In the genomic region with DNA sequence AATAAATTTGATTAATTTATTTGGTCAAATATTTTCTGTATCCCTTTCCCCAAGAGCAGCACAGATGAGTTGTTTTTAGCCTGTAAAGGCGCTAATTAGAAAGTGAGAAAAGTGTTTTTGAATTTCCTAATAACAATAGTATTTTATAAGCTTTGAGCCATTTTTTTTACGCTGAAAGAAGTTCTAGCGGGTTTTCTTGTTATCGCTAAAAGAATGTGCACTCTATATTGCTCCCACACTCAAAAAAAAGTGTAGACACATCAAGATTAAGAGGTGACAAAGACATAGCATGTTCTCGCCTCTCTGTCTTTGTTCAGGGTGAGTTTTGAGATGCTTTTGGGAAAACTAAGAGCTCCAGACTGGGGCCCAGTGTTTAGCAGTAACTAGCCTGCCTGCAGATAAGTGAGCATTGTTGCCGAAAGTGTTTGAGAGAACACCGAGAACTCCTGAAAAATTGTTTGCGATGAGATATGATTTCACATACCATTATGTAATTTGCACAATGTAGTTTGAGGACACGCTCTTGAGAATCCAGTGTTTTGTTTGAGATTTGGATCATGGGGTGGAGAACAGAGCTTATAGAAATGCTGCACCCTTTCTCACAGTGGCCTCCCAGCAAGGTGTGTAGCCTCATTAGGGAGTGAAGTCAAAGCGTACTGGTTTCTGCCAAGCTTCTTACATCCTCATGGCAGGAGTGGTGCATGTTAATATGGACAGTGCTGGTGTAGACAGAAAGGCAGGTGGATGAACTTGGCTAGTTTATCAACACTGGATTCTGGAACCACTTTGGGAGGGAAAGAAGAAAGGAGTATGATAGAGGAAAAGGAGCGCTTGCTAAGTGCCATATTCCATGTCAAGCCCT, we compare ENCODE assay signal across 10 cellular contexts. TPM values are rescaled to one million over a fixed set of nuclear protein-coding genes. Genes with fewer than 3 reads are reported as not detected.
DNase-seq lines count a peak whose midpoint lies in the region; ATAC-seq, FAIRE-seq and TF ChIP-seq lines count a peak whose summit lies in the region.
"Had no signal": no experiment of that assay in that cellular context is flagged by ENCODE, and none has a peak within 500 bp of the region (broad histone marks: within the 10 kb centered on the region; RNA-seq: fewer than 3 reads in every experiment).

No MANE protein-coding gene starts in this region.

- H3K4me3 ChIP-seq in kidney (ENCODE audit: low read length in 2 of 2) (peak overlapping the region; percentile 53 to 78), stomach smooth muscle (ENCODE audit: low read length in 2 of 2) (peak overlapping the region; percentile 14 to 78)

- H3K4me1 ChIP-seq in kidney (ENCODE audit: control insufficient read depth in 1 of 2, insufficient read depth in 1 of 2, low read depth in 1 of 2, low read length in 2 of 2), result peaks cover 0 to 2% of the 10 kb centered on the region in 2 donors
- peaks cover 9% of the 10 kb centered on the region for H3K4me1 ChIP-seq in stomach smooth muscle (ENCODE audit: control insufficient read depth, insufficient read depth, low read length)

- no peak overlapping the region for H3K27ac ChIP-seq in kidney (ENCODE audit: low read depth in 2 of 2, low read length in 2 of 2)
- no peak overlapping the region for H3K27ac ChIP-seq in stomach smooth muscle (ENCODE audit: low read length)

- H3K36me3 ChIP-seq in kidney (ENCODE audit: control insufficient read depth in 1 of 2, insufficient read depth in 2 of 2, low read length in 2 of 2) (no peaks in the 10 kb centered on the region), stomach smooth muscle (ENCODE audit: control insufficient read depth in 2 of 2, insufficient read depth in 2 of 2, low read length in 2 of 2) (no peaks in the 10 kb centered on the region)

- intact Hi-C loops in activated CD4-positive, alpha-beta T cell treated with anti-CD3 and anti-CD28 coated beads for 36 hours (cut with DNase I, micrococcal nuclease), result loop anchor here (5.0 kb wide), 2 partner anchors 55 to 300 kb away; no protein-coding TSS in a partner anchor
- intact Hi-C loops in kidney (cut with DNase I), result no loop called here

- CTCF ChIA-PET in activated CD4-positive, alpha-beta T cell treated with anti-CD3 and anti-CD28 coated beads for 36 hours (lab: Charles Lee), result interaction anchor here (0.8 to 8.5 kb wide), 3 partner anchors 41 to 117 kb away, joined by 3 to 45 read pairs (median 3); no protein-coding TSS in a partner anchor

- peaks cover 14% of the 10 kb centered on the region for H3K4me1 Mint-ChIP-seq in activated CD4-positive, alpha-beta T cell treated with anti-CD3 and anti-CD28 coated beads for 36 hours
- peaks cover 18% of the 10 kb centered on the region for H3K4me1 Mint-ChIP-seq in activated naive CD8-positive, alpha-beta T cell treated with anti-CD3 and anti-CD28 coated beads for 36 hours

- H3K36me3 Mint-ChIP-seq in activated CD4-positive, alpha-beta T cell treated with anti-CD3 and anti-CD28 coated beads for 36 hours (ENCODE audit: low read depth), result no peaks in the 10 kb centered on the region
- H3K36me3 Mint-ChIP-seq in activated naive CD8-positive, alpha-beta T cell treated with anti-CD3 and anti-CD28 coated beads for 36 hours, result no peaks in the 10 kb centered on the region

- FAIRE-seq in kidney (lab: Jason Lieb, UNC), result no peak

- H3K27ac Mint-ChIP-seq in activated CD4-positive, alpha-beta T cell treated with anti-CD3 and anti-CD28 coated beads for 36 hours, result no peak overlapping the region
- H3K27ac Mint-ChIP-seq in activated naive CD8-positive, alpha-beta T cell treated with anti-CD3 and anti-CD28 coated beads for 36 hours, result no peak overlapping the region

- no peak for DNase-seq in activated CD4-positive, alpha-beta T cell treated with anti-CD3 and anti-CD28 coated beads for 36 hours
- DNase-seq in activated CD4-positive, alpha-beta T cell treated with anti-CD3 and anti-CD28 coated beads for 1 hour, result no peak
- no peak for DNase-seq in activated naive CD8-positive, alpha-beta T cell treated with anti-CD3 and anti-CD28 coated beads for 36 hours
- no peak for DNase-seq in kidney
- DNase-seq in NCI-H1105 treated with DMSO at 0.1 percent for 48 hours (lab: John Stamatoyannopoulos, UW), result no peak
- DNase-seq in HPDE6-E6E7 (ENCODE audit: extremely low spot score), result no peak
- DNase-seq: C1 segment of cervical spinal cord, hippocampal formation had no signal

- peaks cover 15 to 38% of the 10 kb centered on the region in 2 donors for H3K27me3 ChIP-seq in stomach smooth muscle (ENCODE audit: control insufficient read depth in 1 of 2, insufficient read depth in 2 of 2, low read length in 2 of 2)

- peak overlapping the region; percentile 22 to 55 for H3K9ac ChIP-seq in kidney (ENCODE audit: low read length in 2 of 2)
- H3K9ac ChIP-seq in stomach smooth muscle (ENCODE audit: low read length in 2 of 2), result no peak overlapping the region

- POLR2A ChIA-PET in activated CD4-positive, alpha-beta T cell treated with anti-CD3 and anti-CD28 coated beads for 36 hours (lab: Charles Lee), result no interaction called here

- ATAC-seq in activated CD4-positive, alpha-beta T cell treated with anti-CD3 and anti-CD28 coated beads for 36 hours, result no peak
- ATAC-seq in HG03565 (IDR thresholded peaks at IDR 0.05; ENCODE audit: unreplicated experiment), result no peak

- peak overlapping the region; percentile 75 for H3K4me3 Mint-ChIP-seq in activated CD4-positive, alpha-beta T cell treated with anti-CD3 and anti-CD28 coated beads for 36 hours
- peak overlapping the region; percentile 80 for H3K4me3 Mint-ChIP-seq in activated naive CD8-positive, alpha-beta T cell treated with anti-CD3 and anti-CD28 coated beads for 36 hours

- peaks cover 38% of the 10 kb centered on the region for H3K27me3 Mint-ChIP-seq in activated CD4-positive, alpha-beta T cell treated with anti-CD3 and anti-CD28 coated beads for 36 hours
- peaks cover 55% of the 10 kb centered on the region for H3K27me3 Mint-ChIP-seq in activated naive CD8-positive, alpha-beta T cell treated with anti-CD3 and anti-CD28 coated beads for 36 hours

- H3K9me3 Mint-ChIP-seq in activated CD4-positive, alpha-beta T cell treated with anti-CD3 and anti-CD28 coated beads for 36 hours (ENCODE audit: low read depth), result no peaks in the 10 kb centered on the region
- H3K9me3 Mint-ChIP-seq in activated naive CD8-positive, alpha-beta T cell treated with anti-CD3 and anti-CD28 coated beads for 36 hours, result no peaks in the 10 kb centered on the region

- H3K9me3 ChIP-seq in kidney (ENCODE audit: control insufficient read depth in 1 of 2, low read length in 2 of 2) (no peaks in the 10 kb centered on the region), stomach smooth muscle (ENCODE audit: control insufficient read depth in 2 of 2, low read length in 2 of 2) (no peaks in the 10 kb centered on the region)

- no peak for TF ChIP-seq CTCF in kidney (IDR thresholded peaks at IDR 0.05; ENCODE audit: borderline replicate concordance, extremely low read depth, insufficient read depth)

RNA-seq across cellular contexts. Expression of a gene that starts 1.5 kb away (rescaled TPM):
- 1 to 10 TPM; 1.4 TPM for total RNA-seq in activated CD4-positive, alpha-beta T cell treated with anti-CD3 and anti-CD28 coated beads for 36 hours
- total RNA-seq in activated naive CD8-positive, alpha-beta T cell treated with anti-CD3 and anti-CD28 coated beads for 36 hours, result 1 to 10 TPM; 2.2 to 2.8 TPM
- total RNA-seq in kidney, result 15.3 TPM
- 14.6 TPM for polyA plus RNA-seq in kidney (ENCODE audit: insufficient read depth, low read depth, low replicate concordance)

Comparison
In these comparisons a context has a peak if more than half of its experiments do, and no peak if none do; other contexts are left out.
1. H3K9ac ChIP-seq: peak in kidney (2 of 2); none in stomach smooth muscle (0 of 2).